ENCODE assay signal across 9 cellular contexts in the genomic region with DNA sequence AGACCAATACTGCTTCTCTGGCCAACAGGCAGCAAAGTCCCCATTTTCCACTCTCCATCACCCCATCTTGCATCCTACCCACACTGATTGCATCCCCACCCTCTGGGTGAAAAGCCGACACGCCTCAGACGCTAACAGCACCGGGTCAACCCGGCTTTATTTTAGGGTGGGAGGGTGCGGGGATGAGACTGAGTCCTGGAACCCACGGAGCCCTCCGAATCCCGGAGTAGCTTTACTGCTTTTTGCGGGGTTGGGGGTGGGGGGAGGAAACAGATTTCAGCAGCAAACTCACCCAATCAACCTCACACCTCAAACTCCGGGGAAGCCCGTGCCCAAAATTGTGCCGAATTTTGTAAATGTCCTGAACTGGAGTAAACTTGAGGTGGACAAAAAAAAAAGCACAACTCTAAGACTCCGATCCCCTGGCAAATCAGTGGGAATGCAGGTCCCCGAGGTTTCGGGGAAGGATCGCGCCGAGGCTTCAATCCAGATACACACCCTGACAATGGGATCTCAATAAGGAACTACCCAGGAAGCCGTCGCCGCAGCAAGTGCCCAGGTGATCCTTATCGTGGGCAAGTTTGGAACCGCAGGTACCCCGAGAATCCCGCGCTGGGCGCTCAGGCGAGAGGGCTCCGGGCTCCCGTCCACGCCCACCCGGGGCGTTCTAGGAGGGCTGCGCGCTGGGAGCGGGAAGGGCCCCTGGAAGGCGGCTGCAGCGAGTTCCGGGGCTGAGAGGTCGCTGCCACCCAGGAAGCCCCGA. TPM values are rescaled to one million over a fixed set of nuclear protein-coding genes. Genes with fewer than 3 reads are reported as not detected.
A peak's percentile ranks its signal among the peaks of the same experiment; 100 is the strongest.
DNase-seq lines count a peak whose midpoint lies in the region; ATAC-seq, FAIRE-seq and TF ChIP-seq lines count a peak whose summit lies in the region.
"Had no signal": no experiment of that assay in that cellular context is flagged by ENCODE, and none has a peak within 500 bp of the region (broad histone marks: within the 10 kb centered on the region; RNA-seq: fewer than 3 reads in every experiment).

No MANE protein-coding gene starts in this region.

- DNase-seq in GM12865 (ENCODE audit: low read depth), result peak; percentile 14
- no peak for DNase-seq in MG63
- no peak for DNase-seq in K562 (ENCODE audit: extremely low read depth in 1 of 4, low spot score in 3 of 4)
- peak in 2 of 3 donors; percentile 24 to 49 for DNase-seq in right lobe of liver
- DNase-seq in tibial artery, result peak in 1 of 2 donors; percentile 39
- DNase-seq in COLO668 (lab: John Stamatoyannopoulos, UW; ENCODE audit: unreplicated experiment), result no peak
- no peak for DNase-seq in iPS-NIHi7 (ENCODE audit: extremely low spot score)
- DNase-seq in HK-2 (ENCODE audit: unreplicated experiment), result no peak

- H3K9me3 ChIP-seq in MG63 (no peaks in the 10 kb centered on the region), K562 (replicated peaks; ENCODE audit: control insufficient read depth, insufficient read depth, low read depth, low read length) (no peaks in the 10 kb centered on the region), right lobe of liver (no peaks in the 10 kb centered on the region), tibial artery (no peaks in the 10 kb centered on the region)

- WGBS in K562 (ENCODE audit: insufficient coverage, low coverage, missing lambda C conversion rate), result 2% methylated on average over 22 of the region's 42 CpGs
- 1% methylated on average over 21 of the region's 42 CpGs for WGBS in right lobe of liver (ENCODE audit: insufficient coverage, low coverage, low lambda C conversion rate, missing lambda C conversion rate)

- no peak for TF ChIP-seq POLR2A in K562 (conservative IDR thresholded peaks at IDR 0.05)
- no peak for TF ChIP-seq POLR2A in right lobe of liver (IDR thresholded peaks at IDR 0.05)

- peak overlapping the region; percentile 82 for H3K4me2 ChIP-seq in K562 (ENCODE audit: insufficient read depth, low read length)

- FAIRE-seq in K562 (lab: Jason Lieb, UNC), result no peak
- FAIRE-seq: TTC549 had no signal

- CTCF ChIA-PET in K562 (lab: Yijun Ruan, JAX; ENCODE audit: low intra/inter-chr PET ratio), result interaction anchor here (0.6 kb wide), 1 partner anchor 260 kb away, joined by 3 read pairs; no protein-coding TSS in a partner anchor

- in situ Hi-C loops in K562 (cut with MboI), result no loop called here

- no peaks in the 10 kb centered on the region; the same call in 2 of the 3 replicates for H3K79me2 ChIP-seq in K562 (ENCODE audit: control insufficient read depth, insufficient read depth, low read length)

- no peaks in the 10 kb centered on the region for H3K27me3 ChIP-seq in MG63
- H3K27me3 ChIP-seq in K562 (ENCODE audit: control insufficient read depth in 2 of 2, insufficient read depth in 2 of 2, low read length in 2 of 2), result no peaks in the 10 kb centered on the region
- no peaks in the 10 kb centered on the region for H3K27me3 ChIP-seq in right lobe of liver
- H3K27me3 ChIP-seq in tibial artery, result peaks cover 0 to 6% of the 10 kb centered on the region in 2 donors

- peak overlapping the region; percentile 70 to 91; a peak in 3 of 4 replicates for H3K9ac ChIP-seq in K562 (ENCODE audit: insufficient read depth in 1 of 2, low read depth in 2 of 2, low read length in 2 of 2)

- ATAC-seq in K562 (no peak; the same call in 2 of the 3 replicates), right lobe of liver (peak in 2 of 4 donors; percentile 2)

- POLR2A ChIA-PET in K562 (lab: Yijun Ruan, JAX), result interaction anchor here (0.7 to 1.2 kb wide), 5 partner anchors 13 to 128 kb away, joined by 3 to 7 read pairs (median 3); no protein-coding TSS in a partner anchor

- TF ChIP-seq EP300 in K562 (IDR thresholded peaks at IDR 0.05; ENCODE audit: low read length), result no peak

- H3K4me1 ChIP-seq in K562 (replicated peaks in 1 of 2; ENCODE audit: control insufficient read depth in 2 of 2, insufficient read depth in 2 of 2, low read length in 2 of 2) (peaks cover 0 to 15% of the 10 kb centered on the region in 2 experiments; a peak in 3 of 5 replicates), right lobe of liver (peaks cover 0 to 21% (median 4%) of the 10 kb centered on the region in 4 donors), tibial artery (peaks cover 0 to 21% (median 15%) of the 10 kb centered on the region in 4 donors)

- H4K20me1 ChIP-seq in K562 (replicated peaks; ENCODE audit: control insufficient read depth, insufficient read depth, low read length), result no peaks in the 10 kb centered on the region

- intact Hi-C loops in K562 (cut with micrococcal nuclease) (no loop called here), right lobe of liver (cut with DNase I) (no loop called here), tibial artery (cut with DNase I; ENCODE audit: low total_unique reads) (no loop called here)

- TF ChIP-seq RAD21 in K562 (CRISPR knock-in tag; conservative IDR thresholded peaks at IDR 0.05 in 1 of 2, IDR thresholded peaks at IDR 0.05 in 1 of 2), result no peak

- H3K4me3 ChIP-seq in GM12865 (ENCODE audit: low read depth, low read length) (peak overlapping the region; percentile 60), MG63 (peak overlapping the region; percentile 59), K562 (peak overlapping the region; percentile 80), right lobe of liver (peak overlapping the region; percentile 81 to 93 (median 82)), tibial artery (peak overlapping the region; percentile 74 to 94)

- TF ChIP-seq CTCF in GM12865 (IDR thresholded peaks at IDR 0.05; ENCODE audit: insufficient read depth, low read depth, low read length, missing control alignments), result no peak
- no peak for TF ChIP-seq CTCF in K562 (IDR thresholded peaks at IDR 0.05 in 2 of 3, conservative IDR thresholded peaks at IDR 0.05 in 1 of 3; ENCODE audit: insufficient read depth in 2 of 3, low read depth in 1 of 3, low read length in 3 of 3)
- no peak for TF ChIP-seq CTCF in right lobe of liver (IDR thresholded peaks at IDR 0.05)
- TF ChIP-seq CTCF in tibial artery (IDR thresholded peaks at IDR 0.05), result no peak

- H2AFZ ChIP-seq in K562 (ENCODE audit: low read depth, low read length), result peak overlapping the region; percentile 92

- no TSS peak for BruUV-seq in K562 (replicated peaks; lab: Mats Ljungman, UMichigan)

- H3K27ac ChIP-seq in K562 (ENCODE audit: extremely low read depth, low read depth, low read length), result peak overlapping the region; percentile 43; the same call in 2 of the 3 replicates
- H3K27ac ChIP-seq in right lobe of liver, result peak overlapping the region; percentile 72 to 94 (median 85)
- peak overlapping the region; percentile 58 to 70 for H3K27ac ChIP-seq in tibial artery

- no peaks in the 10 kb centered on the region for H3K9me1 ChIP-seq in K562 (ENCODE audit: control insufficient read depth, insufficient read depth, low read length)

- H3K36me3 ChIP-seq in MG63, result no peaks in the 10 kb centered on the region
- H3K36me3 ChIP-seq in K562 (ENCODE audit: control insufficient read depth, insufficient read depth, low read length), result no peaks in the 10 kb centered on the region
- no peaks in the 10 kb centered on the region for H3K36me3 ChIP-seq in right lobe of liver
- H3K36me3 ChIP-seq in tibial artery, result no peaks in the 10 kb centered on the region

TF ChIP-seq in K562, 482 proteins besides CTCF, POLR2A, EP300 and RAD21 (continues in another document):
- TF ChIP-seq ZNF282 (CRISPR knock-in tag; IDR thresholded peaks at IDR 0.05), result no peak
- TF ChIP-seq KDM5B (IDR thresholded peaks at IDR 0.05; ENCODE audit: insufficient replicate concordance, low read depth, low read length), result no peak
- no peak for TF ChIP-seq SRSF1 (IDR thresholded peaks at IDR 0.05; ENCODE audit: low read depth, low read length)
- TF ChIP-seq, protein P1, sequence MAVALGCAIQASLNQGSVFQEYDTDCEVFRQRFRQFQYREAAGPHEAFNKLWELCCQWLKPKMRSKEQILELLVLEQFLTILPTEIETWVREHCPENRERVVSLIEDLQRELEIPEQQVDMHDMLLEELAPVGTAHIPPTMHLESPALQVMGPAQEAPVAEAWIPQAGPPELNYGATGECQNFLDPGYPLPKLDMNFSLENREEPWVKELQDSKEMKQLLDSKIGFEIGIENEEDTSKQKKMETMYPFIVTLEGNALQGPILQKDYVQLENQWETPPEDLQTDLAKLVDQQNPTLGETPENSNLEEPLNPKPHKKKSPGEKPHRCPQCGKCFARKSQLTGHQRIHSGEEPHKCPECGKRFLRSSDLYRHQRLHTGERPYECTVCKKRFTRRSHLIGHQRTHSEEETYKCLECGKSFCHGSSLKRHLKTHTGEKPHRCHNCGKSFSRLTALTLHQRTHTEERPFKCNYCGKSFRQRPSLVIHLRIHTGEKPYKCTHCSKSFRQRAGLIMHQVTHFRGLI (CRISPR knock-in tag; IDR thresholded peaks at IDR 0.05), result no peak
- TF ChIP-seq KAT8 (IDR thresholded peaks at IDR 0.05; ENCODE audit: low read depth), result no peak
- no peak for TF ChIP-seq YY1 (IDR thresholded peaks at IDR 0.05; ENCODE audit: borderline replicate concordance in 1 of 3, control insufficient read depth in 1 of 3, extremely low read depth in 1 of 3, insufficient read depth in 3 of 3, insufficient read length in 1 of 3, insufficient replicate concordance in 2 of 3, low read depth in 1 of 3, low read length in 2 of 3)

RNA-seq across cellular contexts. Expression of a gene that starts 1.1 kb away (rescaled TPM):
- 0.10 and 1.1 TPM in 2 replicates for total RNA-seq in MG63 (2014; rRNA removed; shearing (Covaris generic); ENCODE audit: low replicate concordance)
- total RNA-seq in K562 (2011; cell fraction: chromatin; rRNA removed; ENCODE audit: low replicate concordance), result 3.8 and 4.0 TPM in 2 replicates
- 3.8 and 4.1 TPM in 2 replicates for total RNA-seq in K562 (2011; cell fraction: nucleolus; rRNA removed)
- total RNA-seq in K562 (2011; cell fraction: nucleoplasm; rRNA removed), result 2.9 and 5.3 TPM in 2 replicates
- total RNA-seq in K562 (2014; rRNA removed), result 5.4 and 6.8 TPM in 2 replicates
- 6.5 and 7.9 TPM in 2 replicates for total RNA-seq in K562 (2014; rRNA removed; fragmentation: Illumina TruSeq; extraction: Trizol)
- total RNA-seq in K562 (2015; rRNA removed; fragmentation: Illumina TruSeq; extraction: Trizol), result 3.8 and 4.3 TPM in 2 replicates
- total RNA-seq in K562 (2021), result 7.6 and 7.9 TPM in 2 replicates
- polyA plus RNA-seq in K562 (2011; rRNA removed), result 10.3 and 13.1 TPM in 2 replicates
- polyA plus RNA-seq in K562 (2011; cell fraction: cytosol; rRNA removed), result 3.5 and 4.6 TPM in 2 replicates
- 2.3 and 2.4 TPM in 2 replicates for polyA plus RNA-seq in K562 (2011; cell fraction: nucleus; rRNA removed)
- 4.4 and 7.8 TPM in 2 replicates for polyA plus RNA-seq in K562 (2012)
- polyA plus RNA-seq in K562 (2014; fragmentation: Illumina TruSeq; extraction: Trizol), result 5.1 and 7.3 TPM in 2 replicates
- polyA plus RNA-seq in K562 (2014; fragmentation: Nextera tagmentation; extraction: Ambion mirVana), result 1 to 10 TPM; 3.9 to 4.6 TPM
- polyA plus RNA-seq in K562 (2014; rRNA removed), result 8.4 and 10.6 TPM in 2 replicates
- 6.1 and 6.6 TPM in 2 replicates for polyA minus RNA-seq in K562 (2011; rRNA and poly(A)+ RNA removed)
- 2.9 and 3.7 TPM in 2 replicates for polyA minus RNA-seq in K562 (2011; cell fraction: cytosol; rRNA and poly(A)+ RNA removed)
- 2.4 and 4.7 TPM in 2 replicates for polyA minus RNA-seq in K562 (2011; cell fraction: nucleus; rRNA and poly(A)+ RNA removed)
- total RNA-seq in right lobe of liver, result 10 to 100 TPM; 41.5 to 93.6 (median 58.1) TPM

Comparison
In these comparisons a context has a peak if more than half of its experiments do, and no peak if none do; other contexts are left out.
1. DNase-seq: peak in GM12865 (single experiment) and right lobe of liver (2 of 3); none in MG63 (single experiment), K562 (0 of 4), COLO668 (single experiment), iPS-NIHi7 (single experiment) and HK-2 (single experiment).
2. RNA of a gene that starts 1.1 kb away (total RNA-seq): 41.5 to 93.6 TPM in right lobe of liver; 2.9 to 7.9 TPM in K562 and 0.10 to 1.1 TPM in MG63; every median in the first group is over 4 times any median in the second.
3. Peak in every context shown above with its lines, with median percentiles within 50 percentile points of each other: H3K4me3 ChIP-seq and H3K27ac ChIP-seq.